Comparison of ENCODE assay signal across 10 cellular contexts in genomic region chr11:101128571-101129202, GRCh38. TPM values are rescaled to one million over a fixed set of nuclear protein-coding genes. Genes with fewer than 3 reads are reported as not detected.
DNase-seq lines count a peak whose midpoint lies in the region; ATAC-seq and TF ChIP-seq lines count a peak whose summit lies in the region.
"Had no signal": no experiment of that assay in that cellular context is flagged by ENCODE, and none has a peak within 500 bp of the region (broad histone marks: within the 10 kb centered on the region; RNA-seq: fewer than 3 reads in every experiment).

No MANE protein-coding gene starts in this region.

- H3K27ac ChIP-seq in GM23338 (ENCODE audit: low read depth) (no peak overlapping the region), gastrocnemius medialis (peak overlapping the region in 1 of 4 donors; percentile 58), PC-9 (no peak overlapping the region)

- intact Hi-C loops in gastrocnemius medialis (cut with DNase I; ENCODE audit: low total_unique reads) (loop anchor here (5.0 kb wide), 1 partner anchor 59 kb away; no protein-coding TSS in a partner anchor), PC-9 (cut with micrococcal nuclease; ENCODE audit: unreplicated experiment) (no loop called here)

- H3K36me3 ChIP-seq in GM23338 (ENCODE audit: insufficient read depth) (no peaks in the 10 kb centered on the region), gastrocnemius medialis (no peaks in the 10 kb centered on the region), PC-9 (ENCODE audit: low read depth) (no peaks in the 10 kb centered on the region)

- no peak overlapping the region for H3K27ac Mint-ChIP-seq in GM23338
- H3K27ac Mint-ChIP-seq: activated naive CD4-positive, alpha-beta T cell treated with anti-CD3 and anti-CD28 coated beads for 36 hours; T-helper 1 cell treated with Interleukin-12 subunit alpha and Interleukin-12 subunit beta and Interleukin-4 antibody, amounts not matched to agents 30 μg/mL and 1 μg/mL, for 36 hours had no signal

- peaks cover 7% of the 10 kb centered on the region; the same call in 1 of the 3 replicates for H3K4me1 Mint-ChIP-seq in GM23338

- H3K79me2 ChIP-seq in GM23338 (replicated peaks; ENCODE audit: insufficient read depth) (no peaks in the 10 kb centered on the region), PC-9 (ENCODE audit: low read depth) (no peaks in the 10 kb centered on the region)

- no peaks in the 10 kb centered on the region for H3F3A ChIP-seq in GM23338 (replicated peaks; ENCODE audit: low read depth)
- H3F3A ChIP-seq in PC-9 (ENCODE audit: insufficient read depth, low read depth), result no peaks in the 10 kb centered on the region

- H3K27me3 Mint-ChIP-seq in GM23338 (ENCODE audit: insufficient read depth, low read depth, poor library complexity), result peaks cover 50% of the 10 kb centered on the region

- H3K9me3 ChIP-seq in gastrocnemius medialis (no peaks in the 10 kb centered on the region), PC-9 (ENCODE audit: insufficient read depth, low read depth) (no peaks in the 10 kb centered on the region)

- ATAC-seq in GM23338, result peak; percentile 5
- no peak for ATAC-seq in gastrocnemius medialis
- no peak for ATAC-seq in HG03135 (IDR thresholded peaks at IDR 0.05; ENCODE audit: unreplicated experiment)

- H3K9me2 ChIP-seq in GM23338 (ENCODE audit: insufficient read depth), result no peaks in the 10 kb centered on the region
- H3K9me2 ChIP-seq in PC-9 (ENCODE audit: insufficient read depth), result no peaks in the 10 kb centered on the region; the same call in 1 of the 2 replicates

- peak overlapping the region; percentile 88 for H3K4me2 ChIP-seq in GM23338
- no peak overlapping the region for H3K4me2 ChIP-seq in PC-9

- CTCF ChIA-PET in PC-9 (lab: Charles Lee) (no interaction called here), HEK293T (lab: Yijun Ruan, JAX) (no interaction called here)

- POLR2A ChIA-PET in PC-9 (lab: Charles Lee; ENCODE audit: unreplicated experiment) (no interaction called here), HEK293T (lab: Yijun Ruan, JAX) (no interaction called here)

- in situ Hi-C loops in gastrocnemius medialis (cut with MboI; ENCODE audit: low sequenced_read_pairs in 4 of 4), result no loop called here

- H2AFZ ChIP-seq in GM23338, result peak overlapping the region; percentile 93
- H2AFZ ChIP-seq in PC-9, result no peak overlapping the region

- peak overlapping the region; percentile 66 for H3K4me3 ChIP-seq in GM23338
- H3K4me3 ChIP-seq in cardiac fibroblast (replicated peaks in 1 of 2; ENCODE audit: low read depth in 2 of 2, low read length in 2 of 2), result peak overlapping the region; percentile 46 to 48
- peak overlapping the region; percentile 47 to 59 (median 58) for H3K4me3 ChIP-seq in gastrocnemius medialis
- H3K4me3 ChIP-seq in PC-9, result no peak overlapping the region

- no peaks in the 10 kb centered on the region; the same call in 2 of the 3 replicates for H3K9me3 Mint-ChIP-seq in GM23338
- H3K9me3 Mint-ChIP-seq: activated naive CD4-positive, alpha-beta T cell treated with anti-CD3 and anti-CD28 coated beads for 36 hours; T-helper 1 cell treated with Interleukin-12 subunit alpha and Interleukin-12 subunit beta and Interleukin-4 antibody, amounts not matched to agents 30 μg/mL and 1 μg/mL, for 36 hours had no signal

- H3K4me3 Mint-ChIP-seq in GM23338, result peak overlapping the region; percentile 77
- H3K4me3 Mint-ChIP-seq: activated naive CD4-positive, alpha-beta T cell treated with anti-CD3 and anti-CD28 coated beads for 36 hours; T-helper 1 cell treated with Interleukin-12 subunit alpha and Interleukin-12 subunit beta and Interleukin-4 antibody, amounts not matched to agents 30 μg/mL and 1 μg/mL, for 36 hours had no signal

- H3K4me1 ChIP-seq in GM23338 (ENCODE audit: insufficient read depth) (peaks cover 12% of the 10 kb centered on the region), gastrocnemius medialis (no peaks in the 10 kb centered on the region), PC-9 (replicated peaks; ENCODE audit: insufficient read depth) (no peaks in the 10 kb centered on the region)

- H4K20me1 ChIP-seq in GM23338 (replicated peaks; ENCODE audit: insufficient read depth) (no peaks in the 10 kb centered on the region; the same call in 1 of the 2 replicates), PC-9 (ENCODE audit: insufficient read depth) (no peaks in the 10 kb centered on the region)

- no peak for TF ChIP-seq CTCF in GM23338 (conservative IDR thresholded peaks at IDR 0.05; ENCODE audit: low read depth in 2 of 2)
- TF ChIP-seq CTCF in cardiac fibroblast (IDR thresholded peaks at IDR 0.05; ENCODE audit: low read depth, low read length), result no peak
- TF ChIP-seq CTCF in gastrocnemius medialis (IDR thresholded peaks at IDR 0.05 in 4 of 5, conservative IDR thresholded peaks at IDR 0.05 in 1 of 5), result no peak
- no peak for TF ChIP-seq CTCF in PC-9 (conservative IDR thresholded peaks at IDR 0.05)

- no peaks in the 10 kb centered on the region for H3K36me3 Mint-ChIP-seq in GM23338 (ENCODE audit: low read depth)

- DNase-seq in GM23338 (ENCODE audit: low spot score) (peak; percentile 46), cardiac fibroblast (ENCODE audit: low read depth in 2 of 2) (no peak), left kidney (ENCODE audit: low read depth, low spot score) (peak; percentile 20), gastrocnemius medialis (no peak), PC-9 (no peak), NCI-H1048 (lab: John Stamatoyannopoulos, UW) (no peak), HEK293T (ENCODE audit: extremely low spot score) (no peak)
- DNase-seq: activated naive CD4-positive, alpha-beta T cell treated with anti-CD3 and anti-CD28 coated beads for 36 hours had no signal

- TF ChIP-seq POLR2A in gastrocnemius medialis (IDR thresholded peaks at IDR 0.05), result no peak

- peaks cover 87% of the 10 kb centered on the region for H3K27me3 ChIP-seq in GM23338 (ENCODE audit: insufficient read depth)
- peaks cover 32 to 46% (median 35%) of the 10 kb centered on the region in 3 donors for H3K27me3 ChIP-seq in gastrocnemius medialis
- no peaks in the 10 kb centered on the region for H3K27me3 ChIP-seq in PC-9 (ENCODE audit: insufficient read depth, low read depth)

- BruUV-seq in PC-9 (replicated peaks; lab: Mats Ljungman, UMichigan), result no TSS peak

TF ChIP-seq in GM23338, 12 proteins besides CTCF, POLR2A, EP300 and RAD21 (continues in another document):
- no peak for TF ChIP-seq REST (IDR thresholded peaks at IDR 0.05; ENCODE audit: unreplicated experiment)

TF ChIP-seq in HEK293T, 16 proteins besides CTCF, POLR2A, EP300 and RAD21:
- no peak for TF ChIP-seq ZNF384 (IDR thresholded peaks at IDR 0.05)
- no peak for TF ChIP-seq FOXK2 (IDR thresholded peaks at IDR 0.05)
- no peak for TF ChIP-seq BHLHE40 (IDR thresholded peaks at IDR 0.05; ENCODE audit: borderline replicate concordance)

RNA-seq across cellular contexts. Expression of gene PGR, which starts 0.9 kb away (rescaled TPM):
- 0.04 and 0.07 TPM in 2 replicates for total RNA-seq in GM23338 (2014; rRNA removed; shearing (Covaris generic))
- polyA plus RNA-seq in GM23338 (2016; fragmentation: Nextera tagmentation; extraction: Ambion mirVana), result 0.11 and 0.12 TPM in 2 replicates
- 1 to 10 TPM in 3 of 4 donors, under 1 TPM in 1; 0.20 to 1.9 (median 1.4) TPM for total RNA-seq in gastrocnemius medialis
- not detected in 2 replicates for total RNA-seq in PC-9 (2021)
- total RNA-seq: activated naive CD4-positive, alpha-beta T cell treated with anti-CD3 and anti-CD28 coated beads for 36 hours had no signal

Comparison
In these comparisons a context has a peak if more than half of its experiments do, and no peak if none do; other contexts are left out.
1. DNase-seq: peak in GM23338 (single experiment) and left kidney (single experiment); none in cardiac fibroblast (0 of 2), gastrocnemius medialis (0 of 2), PC-9 (0 of 2), NCI-H1048 (single experiment) and HEK293T (single experiment).